ENCODE assay signal across 27 cellular contexts in the genomic region with DNA sequence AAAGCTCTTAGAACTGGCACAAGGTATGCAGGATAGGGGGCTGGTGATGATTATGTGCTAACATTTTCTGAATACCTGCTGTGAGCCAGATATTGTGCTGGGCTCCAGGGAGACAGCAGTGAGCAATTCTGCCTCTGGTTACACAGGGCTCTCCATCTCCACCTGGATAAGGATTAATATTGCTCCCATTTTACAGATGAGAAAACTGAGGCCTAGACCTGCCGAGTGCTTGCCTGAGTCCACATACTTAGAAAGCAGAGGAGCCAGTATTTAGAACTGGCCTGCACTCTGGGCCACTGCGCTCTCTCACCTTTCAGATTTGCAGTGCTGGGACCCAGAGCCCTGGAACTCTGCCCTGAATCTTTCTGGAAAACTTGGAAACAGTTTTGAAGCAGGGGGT.
"Had no signal": no experiment of that assay in that cellular context is flagged by ENCODE, and none has a peak within 500 bp of the region (broad histone marks: within the 10 kb centered on the region; RNA-seq: fewer than 3 reads in every experiment).

No MANE protein-coding gene starts in this region.

- H3K9me3 ChIP-seq: colonic mucosa, esophagus muscularis mucosa, esophagus squamous epithelium, gastrocnemius medialis, gastroesophageal sphincter, heart right ventricle had no signal

- H3K4me3 ChIP-seq: colonic mucosa, coronary artery, dorsolateral prefrontal cortex, esophagus muscularis mucosa, esophagus squamous epithelium, gastrocnemius medialis, gastroesophageal sphincter, heart left ventricle, heart right ventricle had no signal

- H3K27me3 ChIP-seq: colonic mucosa, dorsolateral prefrontal cortex, foreskin keratinocyte had no signal

- H3K27ac ChIP-seq: colonic mucosa, coronary artery, dorsolateral prefrontal cortex, epithelial cell of prostate, esophagus muscularis mucosa, esophagus squamous epithelium, foreskin keratinocyte, gastrocnemius medialis, gastroesophageal sphincter, heart left ventricle, heart right ventricle had no signal

- H3K4me1 ChIP-seq: colonic mucosa, esophagus muscularis mucosa, esophagus squamous epithelium, foreskin keratinocyte, gastrocnemius medialis, gastroesophageal sphincter, heart left ventricle, heart right ventricle had no signal

- FAIRE-seq: colon, endometrium, endothelial cell of umbilical vein, frontal cortex had no signal

- H3K36me3 ChIP-seq: colonic mucosa, esophagus muscularis mucosa, esophagus squamous epithelium, gastrocnemius medialis, gastroesophageal sphincter, heart left ventricle, heart right ventricle had no signal

- DNase-seq: colonic mucosa; cortex of kidney; dermis blood vessel endothelial cell; dorsolateral prefrontal cortex; effector CD4-positive, alpha-beta T cell; effector CD8-positive, alpha-beta T cell; effector memory CD4-positive, alpha-beta T cell; effector memory CD8-positive, alpha-beta T cell; endodermal cell; erythroblast; esophagus squamous epithelium; foreskin fibroblast; foreskin keratinocyte; foreskin melanocyte; gastrocnemius medialis; glutamatergic neuron; heart left ventricle; heart right ventricle had no signal

- ATAC-seq: effector memory CD8-positive, alpha-beta T cell; esophagus mucosa; foreskin keratinocyte; gastrocnemius medialis; gastroesophageal sphincter; heart left ventricle; heart right ventricle had no signal
